In genomic region chr15:89909611-89910010, GRCh38 we compare ENCODE assay signal across 30 cellular contexts. TPM values are rescaled to one million over a fixed set of nuclear protein-coding genes. Genes with fewer than 3 reads are reported as not detected.
"Had no signal": no experiment of that assay in that cellular context is flagged by ENCODE, and none has a peak within 500 bp of the region (broad histone marks: within the 10 kb centered on the region; RNA-seq: fewer than 3 reads in every experiment).

No MANE protein-coding gene starts in this region.

- DNase-seq: activated CD4-positive, alpha-beta T cell treated with anti-CD3 and anti-CD28 coated beads for 36 hours; activated CD4-positive, alpha-beta T cell treated with anti-CD3 and anti-CD28 coated beads, Interleukin-2, amount 50 U/mL, for 4 hours; activated CD4-positive, CD25-positive, alpha-beta regulatory T cell; activated CD8-positive, alpha-beta memory T cell treated with anti-CD3 and anti-CD28 coated beads, Interleukin-2, amount 50 U/mL, for 48 hours; activated gamma-delta T cell; activated naive CD4-positive, alpha-beta T cell treated with anti-CD3 and anti-CD28 coated beads, Interleukin-2, amount 10 ng/mL, durations not matched to agents 7 days and 5 days; activated naive CD8-positive, alpha-beta T cell treated with anti-CD3 and anti-CD28 coated beads, Interleukin-2, amount 10 ng/mL, durations not matched to agents 7 days and 5 days; activated T-cell treated with anti-CD3 and anti-CD28 coated beads, Interleukin-2, amount 50 U/mL, for 24 hours; brain microvascular endothelial cell; effector memory CD8-positive, alpha-beta T cell; foreskin fibroblast; hippocampal formation; immature natural killer cell; kidney; left colon; midbrain; naive thymus-derived CD4-positive, alpha-beta T cell; stimulated activated CD4-positive, alpha-beta T cell treated with anti-CD3 and anti-CD28 coated beads, Interleukin-12 subunit alpha, Interleukin-12 subunit beta, amount 100 ng/mL, for 4 hours; stimulated activated CD4-positive, alpha-beta T cell treated with anti-CD3 and anti-CD28 coated beads, Interleukin-4, amount 100 ng/mL, for 1 hour; T-helper 1 cell; upper lobe of right lung had no signal

- H3K9me3 Mint-ChIP-seq: activated naive CD4-positive, alpha-beta T cell treated with anti-CD3 and anti-CD28 coated beads, Interleukin-2, amount 10 ng/mL, durations not matched to agents 7 days and 5 days; activated naive CD8-positive, alpha-beta T cell treated with anti-CD3 and anti-CD28 coated beads, Interleukin-2, amount 10 ng/mL, durations not matched to agents 7 days and 5 days; activated T-cell treated with anti-CD3 and anti-CD28 coated beads, Interleukin-2, amount 50 U/mL, for 24 hours; effector memory CD8-positive, alpha-beta T cell; immature natural killer cell; naive thymus-derived CD4-positive, alpha-beta T cell; stimulated activated naive CD8-positive, alpha-beta T cell treated with anti-CD3 and anti-CD28 coated beads, Interleukin-15, Interleukin-2, amounts not matched to agents 100 ng/mL and 50 ng/mL, for 24 hours; T-helper 2 cell treated with Interferon-gamma antibody and Interleukin-4, amounts not matched to agents 5 μg/mL and 100 μg/mL, for 36 hours had no signal

- H3K4me3 ChIP-seq: ascending aorta, coronary artery, right lobe of liver, skin epidermis, thoracic aorta, upper lobe of right lung had no signal

- H3K4me1 Mint-ChIP-seq: activated CD4-positive, alpha-beta T cell treated with anti-CD3 and anti-CD28 coated beads for 36 hours; activated naive CD4-positive, alpha-beta T cell treated with anti-CD3 and anti-CD28 coated beads, Interleukin-2, amount 10 ng/mL, durations not matched to agents 7 days and 5 days had no signal

- H3K9me3 ChIP-seq: ascending aorta, right lobe of liver, thoracic aorta, upper lobe of right lung had no signal

- H3K27ac Mint-ChIP-seq: activated CD4-positive, alpha-beta T cell treated with anti-CD3 and anti-CD28 coated beads for 36 hours; activated naive CD4-positive, alpha-beta T cell treated with anti-CD3 and anti-CD28 coated beads, Interleukin-2, amount 10 ng/mL, durations not matched to agents 7 days and 5 days; activated T-cell treated with anti-CD3 and anti-CD28 coated beads, Interleukin-2, amount 50 U/mL, for 24 hours; effector memory CD8-positive, alpha-beta T cell; immature natural killer cell; naive thymus-derived CD4-positive, alpha-beta T cell; progenitor cell of endocrine pancreas; stimulated activated naive CD8-positive, alpha-beta T cell treated with anti-CD3 and anti-CD28 coated beads, Interleukin-15, Interleukin-2, amounts not matched to agents 100 ng/mL and 50 ng/mL, for 24 hours; T-helper 2 cell treated with Interferon-gamma antibody and Interleukin-4, amounts not matched to agents 5 μg/mL and 100 μg/mL, for 36 hours had no signal

- H3K27ac ChIP-seq: ascending aorta, brain microvascular endothelial cell, coronary artery, right lobe of liver, thoracic aorta, upper lobe of right lung had no signal

- ATAC-seq: activated CD4-positive, alpha-beta T cell treated with anti-CD3 and anti-CD28 coated beads for 36 hours; effector memory CD8-positive, alpha-beta T cell; esophagus mucosa; left colon; naive thymus-derived CD4-positive, alpha-beta T cell; right lobe of liver; upper lobe of right lung had no signal

- H3K36me3 Mint-ChIP-seq: activated naive CD4-positive, alpha-beta T cell treated with anti-CD3 and anti-CD28 coated beads, Interleukin-2, amount 10 ng/mL, durations not matched to agents 7 days and 5 days; activated naive CD8-positive, alpha-beta T cell treated with anti-CD3 and anti-CD28 coated beads, Interleukin-2, amount 10 ng/mL, durations not matched to agents 7 days and 5 days; immature natural killer cell; naive thymus-derived CD4-positive, alpha-beta T cell had no signal

- H3K4me3 Mint-ChIP-seq: activated CD4-positive, alpha-beta T cell treated with anti-CD3 and anti-CD28 coated beads for 36 hours; activated naive CD4-positive, alpha-beta T cell treated with anti-CD3 and anti-CD28 coated beads, Interleukin-2, amount 10 ng/mL, durations not matched to agents 7 days and 5 days; activated naive CD8-positive, alpha-beta T cell treated with anti-CD3 and anti-CD28 coated beads, Interleukin-2, amount 10 ng/mL, durations not matched to agents 7 days and 5 days; activated T-cell treated with anti-CD3 and anti-CD28 coated beads, Interleukin-2, amount 50 U/mL, for 24 hours; effector memory CD8-positive, alpha-beta T cell; stimulated activated naive CD8-positive, alpha-beta T cell treated with anti-CD3 and anti-CD28 coated beads, Interleukin-15, Interleukin-2, amounts not matched to agents 100 ng/mL and 50 ng/mL, for 24 hours; T-helper 2 cell treated with Interferon-gamma antibody and Interleukin-4, amounts not matched to agents 5 μg/mL and 100 μg/mL, for 36 hours had no signal

- H3K36me3 ChIP-seq: brain microvascular endothelial cell, right lobe of liver had no signal

- H3K27me3 ChIP-seq: ascending aorta, brain microvascular endothelial cell, right lobe of liver, upper lobe of right lung had no signal

RNA-seq across cellular contexts. Expression of gene ARPIN, which starts 3.1 kb away (rescaled TPM):
- total RNA-seq: activated CD4-positive, alpha-beta T cell treated with anti-CD3 and anti-CD28 coated beads for 36 hours had no signal
- polyA plus RNA-seq: naive thymus-derived CD4-positive, alpha-beta T cell had no signal
